Comparison of ENCODE assay signal across 8 cellular contexts in the genomic region with DNA sequence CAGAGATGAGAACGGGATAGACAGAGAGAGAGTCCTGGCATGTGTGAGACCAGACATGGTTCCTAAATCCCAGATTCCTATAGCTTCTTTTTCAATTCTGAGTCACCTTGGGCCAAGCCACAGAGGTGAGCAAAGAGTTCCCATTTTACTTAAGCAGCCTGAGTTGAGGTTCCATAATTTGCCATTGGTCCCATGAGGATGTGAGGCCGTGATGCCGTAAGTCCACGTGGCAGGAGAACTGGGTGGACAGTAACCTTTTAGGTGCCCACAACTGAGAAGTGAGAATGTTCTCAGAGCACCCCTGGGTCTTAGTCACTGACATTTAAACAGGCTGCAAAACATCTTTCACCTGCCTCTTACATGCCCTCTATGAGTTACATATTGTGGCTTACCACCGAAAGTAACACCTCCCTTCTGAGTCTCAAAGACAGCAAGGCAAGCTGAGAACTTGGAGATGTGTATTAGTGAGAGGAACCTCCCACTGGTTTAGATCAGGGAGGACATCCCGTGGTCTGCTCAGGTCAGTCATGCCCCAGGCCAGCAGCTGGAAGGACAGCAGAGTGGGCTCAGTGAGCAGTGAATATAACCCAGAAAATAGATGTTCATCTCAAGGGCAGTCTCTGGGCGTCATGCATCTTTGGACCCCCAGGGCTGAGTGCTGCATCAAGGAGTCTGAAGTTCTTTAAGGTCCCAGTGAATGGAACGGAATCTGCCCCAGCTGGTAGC.
DNase-seq lines count a peak whose midpoint lies in the region; ATAC-seq and TF ChIP-seq lines count a peak whose summit lies in the region.

No MANE protein-coding gene starts in this region.

- no peak overlapping the region for H3K4me3 Mint-ChIP-seq in Calu3 (ENCODE audit: low read depth, unreplicated experiment)

- no TSS peak for BruUV-seq in Calu3 (replicated peaks; lab: Mats Ljungman, UMichigan)

- intact Hi-C loops in right lobe of liver (cut with DNase I) (loop anchor here in 1 of 2 donors (10.0 kb wide), 1 partner anchor 271 kb away; no protein-coding TSS in a partner anchor), Calu3 (cut with micrococcal nuclease; ENCODE audit: unreplicated experiment) (loop anchor here (5.0 kb wide), 1 partner anchor 184 kb away; a partner anchor contains a TSS)

- no peaks in the 10 kb centered on the region for H3K9me3 ChIP-seq in right lobe of liver

- no peaks in the 10 kb centered on the region for H3K9me3 Mint-ChIP-seq in Calu3 (ENCODE audit: low read depth, unreplicated experiment)

- H3K36me3 Mint-ChIP-seq in Calu3 (ENCODE audit: insufficient read depth, unreplicated experiment), result no peaks in the 10 kb centered on the region

- TF ChIP-seq POLR2A in GM18505 (IDR thresholded peaks at IDR 0.05; ENCODE audit: borderline replicate concordance, extremely low read depth, insufficient read depth, insufficient read length) (peak; percentile 62), right lobe of liver (IDR thresholded peaks at IDR 0.05) (no peak)

- H3K27ac ChIP-seq in right lobe of liver, result no peak overlapping the region

- no peaks in the 10 kb centered on the region for H3K36me3 ChIP-seq in right lobe of liver

- 83% methylated on average over 6 of the region's 8 CpGs for WGBS in right lobe of liver (ENCODE audit: insufficient coverage, low coverage, low lambda C conversion rate, missing lambda C conversion rate)

- no peak overlapping the region for H3K4me3 ChIP-seq in right lobe of liver

- TF ChIP-seq CTCF in right lobe of liver (IDR thresholded peaks at IDR 0.05) (no peak), Calu3 (IDR thresholded peaks at IDR 0.05; ENCODE audit: unreplicated experiment) (no peak)

- peaks cover 13% of the 10 kb centered on the region for H3K27me3 Mint-ChIP-seq in Calu3 (ENCODE audit: unreplicated experiment)

- DNase-seq in activated CD4-positive, CD25-positive, alpha-beta regulatory T cell treated with anti-CD3 and anti-CD28 coated beads, Interleukin-2, amount 50 U/mL, for 16 hours (ENCODE audit: low read depth, low spot score), result peak; percentile 47
- DNase-seq in right lobe of liver (no peak), Calu3 (no peak), glomerular visceral epithelial cell (ENCODE audit: extremely low spot score) (no peak), OCI-M2 (lab: John Stamatoyannopoulos, UW; ENCODE audit: unreplicated experiment) (no peak), GOT3 (lab: John Stamatoyannopoulos, UW) (no peak)

- CTCF ChIA-PET in Calu3 (lab: Charles Lee), result interaction anchor here (0.9 to 3.4 kb wide), 3 partner anchors 14 to 277 kb away, joined by 3 to 99 read pairs (median 17); no protein-coding TSS in a partner anchor

- H3K27ac Mint-ChIP-seq in Calu3 (ENCODE audit: unreplicated experiment), result no peak overlapping the region

- peaks cover 27% of the 10 kb centered on the region for H3K4me1 Mint-ChIP-seq in Calu3 (ENCODE audit: low read depth, unreplicated experiment)

- H3K4me1 ChIP-seq in right lobe of liver, result no peaks in the 10 kb centered on the region

- H3K27me3 ChIP-seq in right lobe of liver, result no peaks in the 10 kb centered on the region

- peak; percentile 84 for ATAC-seq in GM18505 (IDR thresholded peaks at IDR 0.05; ENCODE audit: unreplicated experiment)
- ATAC-seq in HG02763 (IDR thresholded peaks at IDR 0.05; ENCODE audit: unreplicated experiment), result peak; percentile 87
- ATAC-seq in right lobe of liver, result peak in 3 of 4 donors; percentile 5 to 42 (median 8)

Comparison
In these comparisons a context has a peak if more than half of its experiments do, and no peak if none do; other contexts are left out.
1. ATAC-seq: peak in every context shown above with its lines; median percentile 87 in HG02763; 84 in GM18505; 8 in right lobe of liver.